1 cellular context compared by ENCODE assay signal in genomic region chr17:81032641-81033422, GRCh38.
TF ChIP-seq lines count a peak whose summit lies in the region.

No MANE protein-coding gene starts in this region.

TF ChIP-seq in SK-N-SH, 30 proteins besides CTCF, POLR2A, EP300 and RAD21 (continued from another document):
- TF ChIP-seq, protein P1, sequence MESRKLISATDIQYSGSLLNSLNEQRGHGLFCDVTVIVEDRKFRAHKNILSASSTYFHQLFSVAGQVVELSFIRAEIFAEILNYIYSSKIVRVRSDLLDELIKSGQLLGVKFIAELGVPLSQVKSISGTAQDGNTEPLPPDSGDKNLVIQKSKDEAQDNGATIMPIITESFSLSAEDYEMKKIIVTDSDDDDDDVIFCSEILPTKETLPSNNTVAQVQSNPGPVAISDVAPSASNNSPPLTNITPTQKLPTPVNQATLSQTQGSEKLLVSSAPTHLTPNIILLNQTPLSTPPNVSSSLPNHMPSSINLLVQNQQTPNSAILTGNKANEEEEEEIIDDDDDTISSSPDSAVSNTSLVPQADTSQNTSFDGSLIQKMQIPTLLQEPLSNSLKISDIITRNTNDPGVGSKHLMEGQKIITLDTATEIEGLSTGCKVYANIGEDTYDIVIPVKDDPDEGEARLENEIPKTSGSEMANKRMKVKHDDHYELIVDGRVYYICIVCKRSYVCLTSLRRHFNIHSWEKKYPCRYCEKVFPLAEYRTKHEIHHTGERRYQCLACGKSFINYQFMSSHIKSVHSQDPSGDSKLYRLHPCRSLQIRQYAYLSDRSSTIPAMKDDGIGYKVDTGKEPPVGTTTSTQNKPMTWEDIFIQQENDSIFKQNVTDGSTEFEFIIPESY (IDR thresholded peaks at IDR 0.05; ENCODE audit: borderline replicate concordance, low read depth) = no peak
